ENCODE assay signal across 9 cellular contexts in genomic region chr19:55546822-55547614, GRCh38. TPM values are rescaled to one million over a fixed set of nuclear protein-coding genes. Genes with fewer than 3 reads are reported as not detected.
DNase-seq lines count a peak whose midpoint lies in the region; ATAC-seq and TF ChIP-seq lines count a peak whose summit lies in the region.
"Had no signal": no experiment of that assay in that cellular context is flagged by ENCODE, and none has a peak within 500 bp of the region (broad histone marks: within the 10 kb centered on the region; RNA-seq: fewer than 3 reads in every experiment).

No MANE protein-coding gene starts in this region.

- in situ Hi-C loops in Panc1 (cut with HindIII; ENCODE audit: low pct_unique_long_range_greater_than_20kb, low sequenced_read_pairs) = no loop called here

- 39 to 47% (median 47%) methylated on average over 17 of the region's 17 CpGs for WGBS in ovary, 3 donors

- no peaks in the 10 kb centered on the region for H3K9me3 ChIP-seq in Panc1 (ENCODE audit: control insufficient read depth, insufficient read depth, low read depth, low read length)
- no peaks in the 10 kb centered on the region for H3K9me3 ChIP-seq in ovary

- no peak for TF ChIP-seq POLR2A in ovary (IDR thresholded peaks at IDR 0.05)

- TF ChIP-seq CTCF in Panc1 (IDR thresholded peaks at IDR 0.05) (no peak), ovary (IDR thresholded peaks at IDR 0.05) (no peak)

- H3K27ac ChIP-seq in Panc1 (ENCODE audit: low read length) = peak overlapping the region; percentile 94
- H3K27ac ChIP-seq in ovary = no peak overlapping the region

- H3K4me3 ChIP-seq in Panc1 (ENCODE audit: low read depth in 2 of 2, low read length in 2 of 2) (peak overlapping the region; percentile 6 to 43), ovary (no peak overlapping the region)

- H3K27me3 ChIP-seq in Panc1 (ENCODE audit: control insufficient read depth, insufficient read depth, low read length) (no peaks in the 10 kb centered on the region), ovary (no peaks in the 10 kb centered on the region)

- intact Hi-C loops in Panc1 (cut with micrococcal nuclease; ENCODE audit: unreplicated experiment) = loop anchor here (5.0 kb wide), 1 partner anchor 35 kb away; the partner anchor contains the start of gene ZNF579
- intact Hi-C loops in ovary (cut with DNase I) = no loop called here

- ATAC-seq in Panc1 (peak; percentile 64), HG02938 (IDR thresholded peaks at IDR 0.05; ENCODE audit: unreplicated experiment) (no peak), HG02571 (IDR thresholded peaks at IDR 0.05; ENCODE audit: unreplicated experiment) (no peak)
- ATAC-seq: activated CD8-positive, alpha-beta T cell treated with anti-CD3 and anti-CD28 coated beads for 36 hours had no signal

- TF ChIP-seq EP300 in ovary (IDR thresholded peaks at IDR 0.05) = no peak

- POLR2A ChIA-PET in Panc1 (lab: Charles Lee) = interaction anchor here (0.7 kb wide), 1 partner anchor 90 kb away, joined by 4 read pairs; no protein-coding TSS in a partner anchor

- CTCF ChIA-PET in Panc1 (lab: Charles Lee) = no interaction called here

- DNase-seq in CD1c-positive myeloid dendritic cell (ENCODE audit: extremely low spot score) = peak; percentile 78
- DNase-seq in Panc1 (ENCODE audit: low read depth, low spot score) = peak; percentile 53
- peak; percentile 68 for DNase-seq in fibroblast of the conjunctiva (ENCODE audit: low read depth)
- DNase-seq in ovary = peak in 4 of 5 donors; percentile 43 to 52 (median 52)
- DNase-seq in activated T-cell treated with anti-CD3 and anti-CD28 coated beads, Interleukin-2, amount 50 U/mL, for 1 hour = no peak
- no peak for DNase-seq in islet precursor cell
- DNase-seq: activated CD8-positive, alpha-beta T cell treated with anti-CD3 and anti-CD28 coated beads for 36 hours had no signal

- peaks cover 56% of the 10 kb centered on the region for H3K4me1 ChIP-seq in Panc1 (ENCODE audit: control insufficient read depth, insufficient read depth, low read length)
- H3K4me1 ChIP-seq in ovary (ENCODE audit: insufficient read depth) = no peaks in the 10 kb centered on the region

- H3K36me3 ChIP-seq in Panc1 (ENCODE audit: control insufficient read depth, insufficient read depth, low read length) (no peaks in the 10 kb centered on the region), ovary (no peaks in the 10 kb centered on the region)

- no TSS peak for BruUV-seq in Panc1 (replicated peaks; lab: Mats Ljungman, UMichigan)

RNA-seq across cellular contexts. Expression of gene SBK3, which starts 1.7 kb away (rescaled TPM):
- total RNA-seq in Panc1 (2021; ENCODE audit: unreplicated experiment) (4.0 TPM), ovary (under 1 TPM in 4 of 7 donors, not detected in 3; 0.17 to 0.34 (median 0.26) TPM)
- polyA plus RNA-seq in Panc1 (2012; ENCODE audit: insufficient read length) = 8.8 TPM
- polyA plus RNA-seq in ovary = not detected
- total RNA-seq: activated CD8-positive, alpha-beta T cell treated with anti-CD3 and anti-CD28 coated beads for 36 hours had no signal

RNA-seq across cellular contexts. Expression of gene SBK2, which starts 10.1 kb away (rescaled TPM):
- 0.69 TPM for total RNA-seq in Panc1 (2021; ENCODE audit: unreplicated experiment)
- 5.2 TPM for polyA plus RNA-seq in Panc1 (2012; ENCODE audit: insufficient read length)
- total RNA-seq in ovary = 1 to 10 TPM in 1 of 7 donors, under 1 TPM in 1, not detected in 5; 0.20 to 1.0 TPM
- not detected for polyA plus RNA-seq in ovary
- total RNA-seq: activated CD8-positive, alpha-beta T cell treated with anti-CD3 and anti-CD28 coated beads for 36 hours had no signal

RNA-seq across cellular contexts. Expression of gene ZNF579, which starts 33.6 kb away (rescaled TPM):
- total RNA-seq in Panc1 (2021; ENCODE audit: unreplicated experiment) (39.5 TPM), ovary (10 to 100 TPM in 5 of 7 donors, 1 to 10 TPM in 2; 2.7 to 24.4 (median 16.8) TPM)
- 53.7 TPM for polyA plus RNA-seq in Panc1 (2012; ENCODE audit: insufficient read length)
- 10 to 100 TPM in 1 of 2 donors, 1 to 10 TPM in 1; 5.6 to 10.5 TPM for polyA plus RNA-seq in ovary

RNA-seq across cellular contexts. Expression of gene FIZ1, which starts 52.3 kb away (rescaled TPM):
- 28.5 TPM for total RNA-seq in Panc1 (2021; ENCODE audit: unreplicated experiment)
- polyA plus RNA-seq in Panc1 (2012; ENCODE audit: insufficient read length) = 31.1 TPM
- 10 to 100 TPM in 5 of 7 donors, 1 to 10 TPM in 2; 3.6 to 22.7 (median 16.6) TPM for total RNA-seq in ovary
- polyA plus RNA-seq in ovary = 10 to 100 TPM in 1 of 2 donors, 1 to 10 TPM in 1; 9.4 to 11.0 TPM

RNA-seq across cellular contexts. Expression of gene ZNF524, which starts 53.1 kb away (rescaled TPM):
- total RNA-seq in Panc1 (2021; ENCODE audit: unreplicated experiment) (26.4 TPM), ovary (10 to 100 TPM; 13.7 to 22.3 (median 17.8) TPM)
- polyA plus RNA-seq in Panc1 (2012; ENCODE audit: insufficient read length) = 25.3 TPM
- 10 to 100 TPM in 1 of 2 donors, under 1 TPM in 1; 0.15 to 28.0 TPM for polyA plus RNA-seq in ovary

Comparison
In these comparisons a context has a peak if more than half of its experiments do, and no peak if none do; other contexts are left out.
1. DNase-seq: peak in CD1c-positive myeloid dendritic cell (single experiment), Panc1 (single experiment), fibroblast of the conjunctiva (single experiment) and ovary (4 of 5); none in activated T-cell treated with anti-CD3 and anti-CD28 coated beads, Interleukin-2, amount 50 U/mL, for 1 hour (single experiment) and islet precursor cell (single experiment).